10 cellular contexts compared by ENCODE assay signal in the genomic region with DNA sequence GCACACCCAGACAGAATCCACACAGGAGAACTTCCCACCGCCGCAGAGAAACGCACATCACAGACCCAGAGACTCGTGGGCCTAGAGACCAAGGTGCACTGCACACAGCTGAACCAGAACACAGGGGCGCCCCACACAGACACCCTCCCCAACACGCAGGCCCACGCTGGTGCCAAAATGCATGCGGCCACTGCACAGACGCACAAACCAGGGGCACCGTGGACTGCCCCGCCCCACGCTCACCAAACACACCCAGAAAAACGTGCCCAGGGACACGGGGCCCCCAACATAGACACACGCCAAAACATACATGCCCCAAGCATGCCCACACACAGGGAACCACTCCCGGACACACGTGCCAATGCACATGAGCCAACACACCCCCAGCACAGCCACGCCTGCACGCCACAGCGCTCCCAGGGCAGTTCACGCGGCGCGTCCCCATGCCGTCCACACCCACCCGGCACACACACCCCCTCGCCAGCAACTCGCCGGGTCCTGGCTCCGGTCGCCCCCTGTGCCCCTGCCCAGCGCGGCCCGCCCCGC. TPM values are rescaled to one million over a fixed set of nuclear protein-coding genes. Genes with fewer than 3 reads are reported as not detected.
DNase-seq lines count a peak whose midpoint lies in the region; TF ChIP-seq lines count a peak whose summit lies in the region.
"Had no signal": no experiment of that assay in that cellular context is flagged by ENCODE, and none has a peak within 500 bp of the region (broad histone marks: within the 10 kb centered on the region; RNA-seq: fewer than 3 reads in every experiment).

No MANE protein-coding gene starts in this region.

- H3K4me1 ChIP-seq in ACC112 (ENCODE audit: control insufficient read depth, insufficient read depth, low read length, unreplicated experiment) (peaks cover 9% of the 10 kb centered on the region), HAP-1 (peaks cover 2% of the 10 kb centered on the region; the same call in 1 of the 2 replicates), mammary epithelial cell (ENCODE audit: insufficient read depth, low read length) (peaks cover 22% of the 10 kb centered on the region), mesendoderm (ENCODE audit: control insufficient read depth, low read depth, low read length) (no peaks in the 10 kb centered on the region), BE2C (no peaks in the 10 kb centered on the region)

- no TSS peak for BruUV-seq in mammary epithelial cell (replicated peaks; lab: Mats Ljungman, UMichigan)

- in situ Hi-C loops in HAP-1 (cut with MboI; ENCODE audit: low sequenced_read_pairs) (no loop called here), mammary epithelial cell (cut with MboI; ENCODE audit: low sequenced_read_pairs in 2 of 2) (no loop called here)

- CTCF ChIA-PET in mammary epithelial cell (lab: Charles Lee; ENCODE audit: low non-redundant PET), result no interaction called here

- intact Hi-C loops in mammary epithelial cell (cut with micrococcal nuclease), result no loop called here

- H3K4me3 ChIP-seq in ACC112 (ENCODE audit: low read depth, low read length) (peak overlapping the region; percentile 74), HAP-1 (peak overlapping the region; percentile 30; the same call in 1 of the 2 replicates), mammary epithelial cell (replicated peaks in 1 of 3; ENCODE audit: insufficient read depth in 1 of 3, low read depth in 2 of 3, low read length in 3 of 3) (peak overlapping the region; percentile 12 to 55 (median 54)), mesendoderm (ENCODE audit: low read length) (no peak overlapping the region), BE2C (ENCODE audit: low read depth, low read length) (no peak overlapping the region)

- no peak overlapping the region for H2BK15ac ChIP-seq in mesendoderm (replicated peaks; ENCODE audit: low read depth)

- H3K4me2 ChIP-seq in mammary epithelial cell (ENCODE audit: insufficient read depth, low read depth, low read length) (peak overlapping the region; percentile 94), mesendoderm (ENCODE audit: low read length) (no peak overlapping the region)

- dilution Hi-C loops in mammary epithelial cell (cut with HindIII; ENCODE audit: low sequenced_read_pairs), result no loop called here

- H3K4ac ChIP-seq in mesendoderm (ENCODE audit: low read depth, low read length), result no peak overlapping the region

- peak overlapping the region; percentile 42 for H3K56ac ChIP-seq in mesendoderm (ENCODE audit: low read length)

- H3K18ac ChIP-seq in mesendoderm (ENCODE audit: low read length), result no peak overlapping the region

- H4K5ac ChIP-seq in mesendoderm (ENCODE audit: low read length), result no peak overlapping the region

- no peak overlapping the region for H4K8ac ChIP-seq in mesendoderm (ENCODE audit: low read depth, low read length)

- H3K9me3 ChIP-seq in HAP-1, result no peaks in the 10 kb centered on the region
- H3K9me3 ChIP-seq in mammary epithelial cell (replicated peaks; ENCODE audit: insufficient read depth, low read length), result no peaks in the 10 kb centered on the region
- no peaks in the 10 kb centered on the region for H3K9me3 ChIP-seq in BE2C

- H3K27ac ChIP-seq in ACC112 (ENCODE audit: low read depth, low read length), result no peak overlapping the region
- H3K27ac ChIP-seq in mammary epithelial cell (ENCODE audit: insufficient read depth, low read depth, low read length), result no peak overlapping the region
- no peak overlapping the region for H3K27ac ChIP-seq in mesendoderm (ENCODE audit: low read depth, low read length)

- no peak overlapping the region for H2AK5ac ChIP-seq in mesendoderm (ENCODE audit: low read length)

- H3K79me2 ChIP-seq in ACC112 (ENCODE audit: control insufficient read depth, insufficient read depth, low read length, unreplicated experiment) (no peaks in the 10 kb centered on the region), mammary epithelial cell (ENCODE audit: insufficient read depth, low read length) (no peaks in the 10 kb centered on the region), mesendoderm (ENCODE audit: control insufficient read depth, insufficient read depth, low read length) (no peaks in the 10 kb centered on the region)

- no peak overlapping the region for H2BK120ac ChIP-seq in mesendoderm (ENCODE audit: low read depth, low read length)

- WGBS in mammary epithelial cell (ENCODE audit: low coverage, missing lambda C conversion rate), result 43% methylated on average over 15 of the region's 35 CpGs
- no CpG with 5 or more reads among the region's 35 CpGs for WGBS in mesendoderm (ENCODE audit: extremely low coverage, insufficient coverage, low lambda C conversion rate)

- no peak overlapping the region for H2BK5ac ChIP-seq in mesendoderm (ENCODE audit: low read length)

- no peak overlapping the region for H3K9ac ChIP-seq in mammary epithelial cell (ENCODE audit: insufficient read depth, low read length)
- no peak overlapping the region for H3K9ac ChIP-seq in mesendoderm (ENCODE audit: low read length)

- no peak overlapping the region for H2AFZ ChIP-seq in ACC112 (ENCODE audit: low read length, unreplicated experiment)
- peak overlapping the region; percentile 84 for H2AFZ ChIP-seq in mammary epithelial cell (ENCODE audit: low read depth, low read length)

- H3K27me3 ChIP-seq in ACC112 (ENCODE audit: insufficient read depth, low read length) (no peaks in the 10 kb centered on the region), HAP-1 (ENCODE audit: low read depth) (0 out of 2 replicates have a peak, but pooled peaks cover 2% of the 10 kb centered on the region), mammary epithelial cell (ENCODE audit: insufficient read depth, low read length) (no peaks in the 10 kb centered on the region), mesendoderm (ENCODE audit: insufficient read depth, low read length, poor library complexity) (peaks cover 9% of the 10 kb centered on the region), BE2C (peaks cover 50% of the 10 kb centered on the region)

- DNase-seq in HAP-1 (ENCODE audit: low spot score in 2 of 2), result no peak
- DNase-seq in mammary epithelial cell, result no peak
- no peak for DNase-seq in mesendoderm
- DNase-seq in T-helper 9 cell, result no peak
- no peak for DNase-seq in BE2C
- DNase-seq in COLO829 (ENCODE audit: low spot score), result no peak
- DNase-seq in activated CD4-positive, CD25-positive, alpha-beta regulatory T cell treated with anti-CD3 and anti-CD28 coated beads, Interleukin-2, amount 50 U/mL, for 72 hours, result no peak
- DNase-seq: cerebellar nuclear complex had no signal

- TF ChIP-seq CTCF in mammary epithelial cell (conservative IDR thresholded peaks at IDR 0.05 in 1 of 2, IDR thresholded peaks at IDR 0.05 in 1 of 2; ENCODE audit: extremely low read depth in 1 of 2, insufficient read depth in 1 of 2, low read depth in 1 of 2, low read length in 2 of 2) (no peak), BE2C (IDR thresholded peaks at IDR 0.05; ENCODE audit: low read depth, low read length) (no peak)

- no peak overlapping the region for H3K23ac ChIP-seq in mesendoderm (ENCODE audit: low read length)

- H4K20me1 ChIP-seq in mammary epithelial cell (ENCODE audit: insufficient read depth, low read length), result no peaks in the 10 kb centered on the region

- no peaks in the 10 kb centered on the region for H3K36me3 ChIP-seq in ACC112 (ENCODE audit: insufficient read depth, low read length)
- H3K36me3 ChIP-seq in HAP-1 (replicated peaks), result no peaks in the 10 kb centered on the region
- H3K36me3 ChIP-seq in mammary epithelial cell (ENCODE audit: insufficient read depth, low read length), result no peaks in the 10 kb centered on the region
- H3K36me3 ChIP-seq in mesendoderm (ENCODE audit: control insufficient read depth, insufficient read depth, low read length), result no peaks in the 10 kb centered on the region
- no peaks in the 10 kb centered on the region for H3K36me3 ChIP-seq in BE2C

- H3K79me1 ChIP-seq in mesendoderm (ENCODE audit: low read length), result no peaks in the 10 kb centered on the region

RNA-seq across cellular contexts. Expression of a gene that starts 7.8 kb away (rescaled TPM):
- total RNA-seq in mammary epithelial cell, result 1 to 10 TPM in 1 of 2 donors, under 1 TPM in 1; under 0.01 to 6.1 TPM
- 3.2 TPM for polyA plus RNA-seq in mammary epithelial cell
- 7.5 TPM for polyA minus RNA-seq in mammary epithelial cell
- 0.08 TPM for polyA plus RNA-seq in mesendoderm (2013, experiment 1 of 2)
- 0.06 TPM for polyA plus RNA-seq in mesendoderm (2013, experiment 2 of 2)
- 0.31 TPM for polyA plus RNA-seq in BE2C (2012; ENCODE audit: insufficient read depth, insufficient read length, low read depth)
- total RNA-seq: mesenteric fat pad had no signal

Comparison
In these comparisons a context has a peak if more than half of its experiments do, and no peak if none do; other contexts are left out.
1. H3K4me3 ChIP-seq: peak in ACC112 (single experiment), HAP-1 (single experiment) and mammary epithelial cell (3 of 3); none in mesendoderm (single experiment) and BE2C (single experiment).